Comparison of ENCODE assay signal across 11 cellular contexts in genomic region chr20:64077094-64077493, GRCh38. TPM values are rescaled to one million over a fixed set of nuclear protein-coding genes. Genes with fewer than 3 reads are reported as not detected.
A peak's percentile ranks its signal among the peaks of the same experiment; 100 is the strongest.
DNase-seq lines count a peak whose midpoint lies in the region; ATAC-seq and TF ChIP-seq lines count a peak whose summit lies in the region.
"Had no signal": no experiment of that assay in that cellular context is flagged by ENCODE, and none has a peak within 500 bp of the region (broad histone marks: within the 10 kb centered on the region; RNA-seq: fewer than 3 reads in every experiment).

No MANE protein-coding gene starts in this region.

- H2AFZ ChIP-seq in PC-3 (ENCODE audit: low read length) = no peak overlapping the region

- H4K20me1 ChIP-seq in PC-3 (ENCODE audit: low read length) = no peaks in the 10 kb centered on the region

- no peak overlapping the region for H3K4me3 ChIP-seq in PC-3 (ENCODE audit: low read length)
- H3K4me3 ChIP-seq: K562 had no signal

- no peaks in the 10 kb centered on the region for H3F3A ChIP-seq in PC-3 (ENCODE audit: low read length, unreplicated experiment)

- no TSS peak for BruUV-seq in PC-3 (replicated peaks; lab: Mats Ljungman, UMichigan)

- POLR2A ChIA-PET in PC-3 (lab: Charles Lee; ENCODE audit: unreplicated experiment) = no interaction called here

- no peak overlapping the region for H3K4me2 ChIP-seq in PC-3 (ENCODE audit: low read length)

- H3K4me1 Mint-ChIP-seq in stimulated activated naive B cell treated with anti-CD40 and anti-IgM and Interleukin-4, amounts not matched to agents 10 μg/mL and 1 μg/mL and 100 μg/mL, for 72 hours = peaks cover 43 to 83% of the 10 kb centered on the region in 2 donors

- peak; percentile 20 to 23 for ATAC-seq in stimulated activated naive B cell treated with anti-CD40 and anti-IgM and Interleukin-4, amounts not matched to agents 10 μg/mL and 1 μg/mL and 100 μg/mL, for 72 hours (replicated peaks)
- ATAC-seq in PC-3 = no peak
- ATAC-seq: K562 had no signal

- no peaks in the 10 kb centered on the region for H3K9me2 ChIP-seq in PC-3 (replicated peaks; ENCODE audit: low read length)

- no peaks in the 10 kb centered on the region for H3K36me3 ChIP-seq in PC-3 (ENCODE audit: low read depth, low read length)

- TF ChIP-seq CTCF in PC-3 (conservative IDR thresholded peaks at IDR 0.05; ENCODE audit: low read depth, low read length) = no peak

- intact Hi-C loops in PC-3 (cut with micrococcal nuclease) = no loop called here

- H3K27me3 Mint-ChIP-seq in stimulated activated naive B cell treated with anti-CD40 and anti-IgM and Interleukin-4, amounts not matched to agents 10 μg/mL and 1 μg/mL and 100 μg/mL, for 72 hours = no peaks in the 10 kb centered on the region

- H3K79me2 ChIP-seq in PC-3 (ENCODE audit: low read length) = peaks cover 19% of the 10 kb centered on the region

- peak overlapping the region; percentile 96 for H3K27ac Mint-ChIP-seq in stimulated activated naive B cell treated with anti-CD40 and anti-IgM and Interleukin-4, amounts not matched to agents 10 μg/mL and 1 μg/mL and 100 μg/mL, for 72 hours

- peaks cover 13% of the 10 kb centered on the region for H3K4me1 ChIP-seq in PC-3 (ENCODE audit: insufficient read depth, low read length)

- H3K9ac ChIP-seq in PC-3 (ENCODE audit: low read length) = no peak overlapping the region

- H3K4me3 Mint-ChIP-seq in stimulated activated naive B cell treated with anti-CD40 and anti-IgM and Interleukin-4, amounts not matched to agents 10 μg/mL and 1 μg/mL and 100 μg/mL, for 72 hours = peak overlapping the region; percentile 94 to 97

- H3K9me3 Mint-ChIP-seq in stimulated activated naive B cell treated with anti-CD40 and anti-IgM and Interleukin-4, amounts not matched to agents 10 μg/mL and 1 μg/mL and 100 μg/mL, for 72 hours = no peaks in the 10 kb centered on the region

- H3K27me3 ChIP-seq in PC-3 (ENCODE audit: low read length) = no peaks in the 10 kb centered on the region

- DNase-seq in SIG-M5 treated with dmso at 0.1 percent for 504 hours (lab: John Stamatoyannopoulos, UW; ENCODE audit: unreplicated experiment) = peak; percentile 91
- DNase-seq in SIG-M5 (lab: John Stamatoyannopoulos, UW) = no peak
- DNase-seq in SKM-1 (lab: John Stamatoyannopoulos, UW; ENCODE audit: unreplicated experiment) = peak; percentile 68
- peak; percentile 11 for DNase-seq in effector CD8-positive, alpha-beta T cell (lab: John Stamatoyannopoulos, UW)
- DNase-seq in stimulated activated naive B cell treated with anti-CD40 and anti-IgM and Interleukin-4, amounts not matched to agents 10 μg/mL and 1 μg/mL and 100 μg/mL, for 72 hours = peak; percentile 49
- DNase-seq in PC-3 = no peak
- no peak for DNase-seq in NCI-H1436 (lab: John Stamatoyannopoulos, UW)
- DNase-seq in midbrain (lab: John Stamatoyannopoulos, UW) = no peak

- CTCF ChIA-PET in PC-3 (lab: Charles Lee) = no interaction called here

- peaks cover 19 to 27% of the 10 kb centered on the region in 2 donors for H3K36me3 Mint-ChIP-seq in stimulated activated naive B cell treated with anti-CD40 and anti-IgM and Interleukin-4, amounts not matched to agents 10 μg/mL and 1 μg/mL and 100 μg/mL, for 72 hours

- no peak overlapping the region for H3K27ac ChIP-seq in PC-3 (ENCODE audit: low read length)
- H3K27ac ChIP-seq: 22Rv1 had no signal

- no peaks in the 10 kb centered on the region for H3K9me3 ChIP-seq in PC-3 (ENCODE audit: low read length)

RNA-seq across cellular contexts. Expression of gene RGS19, which starts 2.2 kb away (rescaled TPM):
- 43.2 and 54.3 TPM in 2 replicates for total RNA-seq in PC-3 (2014; rRNA removed)

RNA-seq across cellular contexts. Expression of gene OPRL1, which starts 2.8 kb away (rescaled TPM):
- total RNA-seq in PC-3 (2014; rRNA removed) = 5.6 and 7.4 TPM in 2 replicates

RNA-seq across cellular contexts. Expression of gene LKAAEAR1, which starts 7.1 kb away (rescaled TPM):
- total RNA-seq in PC-3 (2014; rRNA removed) = 0.98 and 1.1 TPM in 2 replicates
- total RNA-seq: K562, mesenteric fat pad had no signal

RNA-seq across cellular contexts. Expression of gene TCEA2, which starts 14.1 kb away (rescaled TPM):
- 19.1 and 23.4 TPM in 2 replicates for total RNA-seq in PC-3 (2014; rRNA removed)

RNA-seq across cellular contexts. Expression of gene SOX18, which starts 27.7 kb away (rescaled TPM):
- total RNA-seq in PC-3 (2014; rRNA removed) = 1.1 and 1.5 TPM in 2 replicates

Comparison
In these comparisons a context has a peak if more than half of its experiments do, and no peak if none do; other contexts are left out.
1. DNase-seq: peak in SIG-M5 treated with dmso at 0.1 percent for 504 hours (single experiment), SKM-1 (single experiment), effector CD8-positive, alpha-beta T cell (single experiment) and stimulated activated naive B cell treated with anti-CD40 and anti-IgM and Interleukin-4, amounts not matched to agents 10 μg/mL and 1 μg/mL and 100 μg/mL, for 72 hours (single experiment); none in SIG-M5 (single experiment), PC-3 (single experiment), NCI-H1436 (single experiment) and midbrain (single experiment).